Comparison of ENCODE assay signal across 24 cellular contexts in the genomic region with DNA sequence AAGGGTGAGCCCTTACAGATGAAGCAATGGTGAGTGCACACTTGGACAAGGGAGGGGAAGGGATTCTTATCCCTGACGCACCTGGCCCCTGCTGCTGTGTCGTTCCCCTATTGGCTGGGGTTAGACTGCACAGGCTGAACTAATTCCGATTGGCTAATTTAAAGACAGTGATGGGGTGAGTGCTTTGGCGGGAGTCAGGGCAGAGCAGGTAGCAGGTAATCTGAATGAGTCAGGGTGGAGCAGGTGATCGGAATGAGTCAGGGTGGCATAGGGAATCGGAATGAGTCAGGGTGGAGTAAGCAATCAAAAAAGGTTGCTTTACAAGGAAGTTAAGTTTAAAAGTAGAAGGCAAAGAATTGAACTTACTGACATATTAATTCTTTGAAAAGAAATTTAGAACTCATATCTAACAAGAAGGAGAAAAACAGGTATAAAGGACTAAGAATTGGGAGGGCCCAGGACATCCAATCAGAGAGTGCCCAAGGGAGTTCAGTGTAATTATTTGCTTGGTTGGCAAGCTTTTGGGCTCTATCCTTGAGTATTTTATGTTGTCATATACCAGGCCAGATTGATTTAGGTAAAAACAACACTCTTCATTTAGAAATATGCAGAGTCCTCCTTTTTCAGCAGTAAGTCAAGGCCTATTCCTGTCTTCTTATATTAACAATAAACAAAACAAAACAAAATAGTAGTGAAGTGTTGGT. TPM values are rescaled to one million over a fixed set of nuclear protein-coding genes. Genes with fewer than 3 reads are reported as not detected.
DNase-seq lines count a peak whose midpoint lies in the region; ATAC-seq and TF ChIP-seq lines count a peak whose summit lies in the region.
"Had no signal": no experiment of that assay in that cellular context is flagged by ENCODE, and none has a peak within 500 bp of the region (broad histone marks: within the 10 kb centered on the region; RNA-seq: fewer than 3 reads in every experiment).

No MANE protein-coding gene starts in this region.

- intact Hi-C loops in HCT116 (cut with micrococcal nuclease) = no loop called here

- H3K4me3 ChIP-seq in HCT116 (replicated peaks in 1 of 2; ENCODE audit: low read depth in 1 of 2, low read length in 2 of 2) = no peak overlapping the region
- no peak overlapping the region for H3K4me3 ChIP-seq in epithelial cell of esophagus (ENCODE audit: low read length)
- no peak overlapping the region for H3K4me3 ChIP-seq in lung
- H3K4me3 ChIP-seq in right atrium auricular region = no peak overlapping the region
- H3K4me3 ChIP-seq: body of pancreas, dorsolateral prefrontal cortex, left ventricle myocardium inferior, prostate gland had no signal

- POLR2A ChIA-PET in HCT116 (lab: Charles Lee) = no interaction called here

- H3K9ac ChIP-seq in HCT116 (ENCODE audit: low read length) = no peak overlapping the region

- H3K9me3 Mint-ChIP-seq in type B pancreatic cell = no peaks in the 10 kb centered on the region
- H3K9me3 Mint-ChIP-seq: activated T-helper 2 cell treated with anti-CD3 and anti-CD28 coated beads, Interferon-gamma antibody, Interleukin-2, Interleukin-4, amounts not matched to agents 10 μg/mL and 5 μg/mL and 100 μg/mL, durations not matched to agents 14 hours and 24 hours and 36 hours; IgD-negative memory B cell; mesothelial cell of epicardium; T-cell had no signal

- H3K4me1 Mint-ChIP-seq in type B pancreatic cell (ENCODE audit: unreplicated experiment) = no peaks in the 10 kb centered on the region
- H3K4me1 Mint-ChIP-seq: IgD-negative memory B cell; naive thymus-derived CD8-positive, alpha-beta T cell; T-cell had no signal

- TF ChIP-seq CTCF in HCT116 (IDR thresholded peaks at IDR 0.05 in 2 of 3, conservative IDR thresholded peaks at IDR 0.05 in 1 of 3; ENCODE audit: borderline replicate concordance in 1 of 3, insufficient read depth in 1 of 3, low read depth in 2 of 3, low read length in 2 of 3) (no peak), epithelial cell of esophagus (IDR thresholded peaks at IDR 0.05; ENCODE audit: insufficient read depth, low read depth, low read length, missing control alignments) (no peak), lung (IDR thresholded peaks at IDR 0.05; ENCODE audit: control extremely low read depth, extremely low read depth) (no peak), type B pancreatic cell (conservative IDR thresholded peaks at IDR 0.05) (no peak), right atrium auricular region (IDR thresholded peaks at IDR 0.05) (no peak)

- H3K4me2 ChIP-seq in HCT116 (ENCODE audit: low read length) = peak overlapping the region; percentile 28; the same call in 1 of the 2 replicates

- no TSS peak for BruUV-seq in HCT116 (replicated peaks; lab: Mats Ljungman, UMichigan)

- H3K27me3 ChIP-seq in HCT116 (ENCODE audit: insufficient read depth, low read length) (no peaks in the 10 kb centered on the region), lung (ENCODE audit: control insufficient read depth, insufficient read depth) (no peaks in the 10 kb centered on the region), right atrium auricular region (no peaks in the 10 kb centered on the region)
- H3K27me3 ChIP-seq: body of pancreas, dorsolateral prefrontal cortex had no signal

- H3K9me3 ChIP-seq in HCT116 (ENCODE audit: control insufficient read depth in 1 of 2, insufficient read depth in 1 of 2, low read depth in 1 of 2, low read length in 2 of 2) = peaks cover 0 to 5% of the 10 kb centered on the region in 2 experiments; a peak in 1 of 4 replicates
- H3K9me3 ChIP-seq in lung (ENCODE audit: control insufficient read depth in 2 of 2, insufficient read depth in 1 of 2, low read length in 1 of 2) = no peaks in the 10 kb centered on the region
- H3K9me3 ChIP-seq in right atrium auricular region = no peaks in the 10 kb centered on the region
- H3K9me3 ChIP-seq: body of pancreas, left ventricle myocardium inferior, prostate gland had no signal

- no peak overlapping the region for H3K27ac Mint-ChIP-seq in type B pancreatic cell
- H3K27ac Mint-ChIP-seq: activated T-helper 2 cell treated with anti-CD3 and anti-CD28 coated beads, Interferon-gamma antibody, Interleukin-2, Interleukin-4, amounts not matched to agents 10 μg/mL and 5 μg/mL and 100 μg/mL, durations not matched to agents 14 hours and 24 hours and 36 hours; IgD-negative memory B cell; mesothelial cell of epicardium; naive thymus-derived CD8-positive, alpha-beta T cell; T-cell had no signal

- no peaks in the 10 kb centered on the region for H4K20me1 ChIP-seq in HCT116 (ENCODE audit: insufficient read depth)

- H3K27ac ChIP-seq in HCT116 (ENCODE audit: low read depth, low read length) = no peak overlapping the region
- H3K27ac ChIP-seq in lung (ENCODE audit: low read depth in 1 of 2, low read length in 1 of 2) = no peak overlapping the region
- H3K27ac ChIP-seq in right atrium auricular region = no peak overlapping the region
- H3K27ac ChIP-seq: body of pancreas, dorsolateral prefrontal cortex, left ventricle myocardium inferior had no signal

- H3K9me2 ChIP-seq in HCT116 (ENCODE audit: insufficient read depth) = no peaks in the 10 kb centered on the region

- no peaks in the 10 kb centered on the region for H3K79me2 ChIP-seq in HCT116 (ENCODE audit: insufficient read depth, low read length)

- H3K4me1 ChIP-seq in HCT116 (ENCODE audit: control insufficient read depth in 1 of 2, insufficient read depth in 2 of 2, low read length in 2 of 2) (peaks cover 0 to 16% of the 10 kb centered on the region in 2 experiments; a peak in 2 of 4 replicates), lung (ENCODE audit: control insufficient read depth in 2 of 2, insufficient read depth in 2 of 2, low read length in 2 of 2) (no peaks in the 10 kb centered on the region), right atrium auricular region (no peaks in the 10 kb centered on the region)
- H3K4me1 ChIP-seq: body of pancreas, left ventricle myocardium inferior, prostate gland had no signal

- CTCF ChIA-PET in HCT116 (lab: Charles Lee) = no interaction called here

- ATAC-seq in HCT116 (peak; percentile 56), lung (ENCODE audit: insufficient read depth, low FRiP score) (no peak)
- ATAC-seq: body of pancreas; naive thymus-derived CD8-positive, alpha-beta T cell; T-cell had no signal

- no peak for TF ChIP-seq POLR2A in HCT116 (IDR thresholded peaks at IDR 0.05; ENCODE audit: borderline replicate concordance, extremely low read depth, insufficient read depth, insufficient read length)

- peak overlapping the region; percentile 31 for H2AFZ ChIP-seq in HCT116 (ENCODE audit: low read depth, low read length, poor library complexity, severe bottlenecking)

- WGBS in lung, 2 donors = 96 to 99% methylated on average over 6 of the region's 6 CpGs

- DNase-seq in HCT116 (ENCODE audit: low read depth, low spot score) = peak; percentile 49
- peak; percentile 95 for DNase-seq in epithelial cell of esophagus (ENCODE audit: low read depth)
- DNase-seq in lung (ENCODE audit: low spot score) = peak; percentile 3
- DNase-seq in type B pancreatic cell (ENCODE audit: extremely low spot score, unreplicated experiment) = peak; percentile 36
- no peak for DNase-seq in stimulated activated naive CD4-positive, alpha-beta T cell treated with Interleukin-2 at 50 U/mL for 16 hours (lab: John Stamatoyannopoulos, UW)
- no peak for DNase-seq in NCI-H2227 treated with DMSO at 0.1 percent for 48 hours (lab: John Stamatoyannopoulos, UW)
- no peak for DNase-seq in NOMO-1 treated with DMSO at 0.1 percent for 48 hours (lab: John Stamatoyannopoulos, UW; ENCODE audit: unreplicated experiment)
- DNase-seq in right atrium auricular region (ENCODE audit: low spot score) = no peak
- DNase-seq: activated CD4-positive, alpha-beta T cell treated with anti-CD3 and anti-CD28 coated beads for 48 hours; activated naive CD4-positive, alpha-beta T cell treated with anti-CD3 and anti-CD28 coated beads, Interleukin-2, amount 50 U/mL, for 16 hours; body of pancreas; DMS79; dorsolateral prefrontal cortex; left ventricle myocardium inferior; naive thymus-derived CD8-positive, alpha-beta T cell; NCI-H446 treated with DMSO at 0.1 percent for 48 hours; NCI-H82; stimulated activated CD4-positive, alpha-beta T cell treated with anti-CD3 and anti-CD28 coated beads, Interleukin-15, amount 100 ng/mL, for 24 hours; stimulated activated CD4-positive, alpha-beta T cell treated with anti-CD3 and anti-CD28 coated beads, Interleukin-4, amount 100 ng/mL, for 4 hours; T-cell had no signal

- no peaks in the 10 kb centered on the region for H3K27me3 Mint-ChIP-seq in type B pancreatic cell
- H3K27me3 Mint-ChIP-seq: IgD-negative memory B cell; naive thymus-derived CD8-positive, alpha-beta T cell; T-cell had no signal

- no peaks in the 10 kb centered on the region for H3K36me3 Mint-ChIP-seq in type B pancreatic cell
- H3K36me3 Mint-ChIP-seq: mesothelial cell of epicardium; naive thymus-derived CD8-positive, alpha-beta T cell; T-cell had no signal

- no peaks in the 10 kb centered on the region for H3K36me3 ChIP-seq in HCT116 (ENCODE audit: control insufficient read depth in 1 of 2, insufficient read depth in 2 of 2, low read length in 2 of 2)
- no peaks in the 10 kb centered on the region for H3K36me3 ChIP-seq in lung (ENCODE audit: control insufficient read depth in 2 of 2, insufficient read depth in 2 of 2, low read length in 2 of 2)
- no peaks in the 10 kb centered on the region for H3K36me3 ChIP-seq in right atrium auricular region
- H3K36me3 ChIP-seq: left ventricle myocardium inferior, prostate gland had no signal

- no peak overlapping the region for H3K4me3 Mint-ChIP-seq in type B pancreatic cell
- H3K4me3 Mint-ChIP-seq: IgD-negative memory B cell; mesothelial cell of epicardium; naive thymus-derived CD8-positive, alpha-beta T cell; T-cell had no signal

- RAD21 ChIA-PET in HCT116 (lab: Charles Lee; ENCODE audit: low non-redundant PET in 1 of 2, low total read pairs in 2 of 2, uncharacterized antibody in 2 of 2, unreplicated experiment in 2 of 2) = no interaction called here

- no peak for TF ChIP-seq RAD21 in HCT116 (IDR thresholded peaks at IDR 0.05; ENCODE audit: low read depth)

TF ChIP-seq in HCT116, 20 proteins besides CTCF, POLR2A, EP300 and RAD21:
- peak; percentile 64; the same call in 1 of the 2 replicates for TF ChIP-seq SP1 (IDR thresholded peaks at IDR 0.05; ENCODE audit: low read depth)
- no peak for TF ChIP-seq POLR2AphosphoS5 (IDR thresholded peaks at IDR 0.05; ENCODE audit: low read depth, low read length)
- TF ChIP-seq, protein P1, sequence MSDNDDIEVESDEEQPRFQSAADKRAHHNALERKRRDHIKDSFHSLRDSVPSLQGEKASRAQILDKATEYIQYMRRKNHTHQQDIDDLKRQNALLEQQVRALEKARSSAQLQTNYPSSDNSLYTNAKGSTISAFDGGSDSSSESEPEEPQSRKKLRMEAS (IDR thresholded peaks at IDR 0.05) = peak; percentile 37; the same call in 1 of the 2 replicates
- TF ChIP-seq JUND (IDR thresholded peaks at IDR 0.05) = peak; percentile 78
- no peak for TF ChIP-seq ZFX (IDR thresholded peaks at IDR 0.05)
- peak; percentile 84; the same call in 1 of the 2 replicates for TF ChIP-seq CBX3 (IDR thresholded peaks at IDR 0.05; ENCODE audit: low read depth)
- peak; percentile 85 for TF ChIP-seq FOSL1 (IDR thresholded peaks at IDR 0.05; ENCODE audit: low read depth)

RNA-seq across cellular contexts. Expression of a gene that starts 52.3 kb away (rescaled TPM):
- total RNA-seq in HCT116 (2021; ENCODE audit: unreplicated experiment) (66.2 TPM), lung (10 to 100 TPM; 38.0 to 58.2 TPM), type B pancreatic cell (ENCODE audit: low replicate concordance) (44.5 and 69.6 TPM in 2 replicates), right atrium auricular region (10 to 100 TPM; 58.7 to 62.5 TPM)
- polyA plus RNA-seq in HCT116 (2012) = 38.3 and 43.2 TPM in 2 replicates
- polyA plus RNA-seq in lung = 10 to 100 TPM; 19.8 to 28.9 TPM

Comparison
In these comparisons a context has a peak if more than half of its experiments do, and no peak if none do; other contexts are left out.
1. DNase-seq: peak in HCT116 (single experiment), epithelial cell of esophagus (single experiment), lung (single experiment) and type B pancreatic cell (single experiment); none in stimulated activated naive CD4-positive, alpha-beta T cell treated with Interleukin-2 at 50 U/mL for 16 hours (single experiment), NCI-H2227 treated with DMSO at 0.1 percent for 48 hours (single experiment), NOMO-1 treated with DMSO at 0.1 percent for 48 hours (single experiment) and right atrium auricular region (single experiment).